Comparison of ENCODE assay signal across 21 cellular contexts in genomic region chr6:158895661-158896060, GRCh38.
DNase-seq lines count a peak whose midpoint lies in the region; ATAC-seq, FAIRE-seq and TF ChIP-seq lines count a peak whose summit lies in the region.
"Had no signal": no experiment of that assay in that cellular context is flagged by ENCODE, and none has a peak within 500 bp of the region (broad histone marks: within the 10 kb centered on the region; RNA-seq: fewer than 3 reads in every experiment).

No MANE protein-coding gene starts in this region.

- dilution Hi-C loops in mammary epithelial cell (cut with HindIII; ENCODE audit: low sequenced_read_pairs) = no loop called here

- peaks cover 7% of the 10 kb centered on the region for H3K27me3 Mint-ChIP-seq in neural progenitor cell (ENCODE audit: insufficient read depth, low read depth)

- H3K27ac Mint-ChIP-seq in neural progenitor cell = peak overlapping the region; percentile 57

- H3K4me1 ChIP-seq in mammary epithelial cell (ENCODE audit: insufficient read depth, low read length) (peaks cover 20% of the 10 kb centered on the region), breast epithelium (no peaks in the 10 kb centered on the region), K562 (replicated peaks in 1 of 2; ENCODE audit: control insufficient read depth in 2 of 2, insufficient read depth in 2 of 2, low read length in 2 of 2) (no peaks in the 10 kb centered on the region), neural progenitor cell (peaks cover 13% of the 10 kb centered on the region)
- H3K4me1 ChIP-seq: SJCRH30 had no signal

- H3K4me3 ChIP-seq in mammary epithelial cell (replicated peaks in 1 of 3; ENCODE audit: insufficient read depth in 1 of 3, low read depth in 2 of 3, low read length in 3 of 3) (no peak overlapping the region), breast epithelium (no peak overlapping the region), K562 (no peak overlapping the region), neural progenitor cell (no peak overlapping the region)
- H3K4me3 ChIP-seq: SJCRH30 had no signal

- H4K20me1 ChIP-seq in mammary epithelial cell (ENCODE audit: insufficient read depth, low read length) (no peaks in the 10 kb centered on the region), K562 (replicated peaks; ENCODE audit: control insufficient read depth, insufficient read depth, low read length) (no peaks in the 10 kb centered on the region), neural progenitor cell (ENCODE audit: low read depth) (no peaks in the 10 kb centered on the region)

- TF ChIP-seq POLR2A in breast epithelium (IDR thresholded peaks at IDR 0.05) = no peak
- TF ChIP-seq POLR2A in K562 (conservative IDR thresholded peaks at IDR 0.05) = no peak

- H3F3A ChIP-seq in neural progenitor cell (ENCODE audit: low read depth) = peaks cover 16% of the 10 kb centered on the region

- peaks cover 22% of the 10 kb centered on the region for H3K4me1 Mint-ChIP-seq in neural progenitor cell
- H3K4me1 Mint-ChIP-seq: CD8-positive, alpha-beta memory T cell had no signal

- POLR2A ChIA-PET in K562 (lab: Yijun Ruan, JAX) (interaction anchor here (0.6 to 0.8 kb wide), 3 partner anchors 9 to 216 kb away, joined by 3 read pairs; no protein-coding TSS in a partner anchor), GM10248 (lab: Yijun Ruan, JAX) (no interaction called here)

- no peak for FAIRE-seq in K562 (lab: Jason Lieb, UNC)
- no peak for FAIRE-seq in GM19239 (lab: Jason Lieb, UNC)
- FAIRE-seq: H54, HTR-8/SVneo had no signal

- H3K27me3 ChIP-seq in mammary epithelial cell (ENCODE audit: insufficient read depth, low read length) = no peaks in the 10 kb centered on the region
- no peaks in the 10 kb centered on the region for H3K27me3 ChIP-seq in breast epithelium
- no peaks in the 10 kb centered on the region for H3K27me3 ChIP-seq in K562 (ENCODE audit: control insufficient read depth in 2 of 2, insufficient read depth in 2 of 2, low read length in 2 of 2)
- no peaks in the 10 kb centered on the region for H3K27me3 ChIP-seq in neural progenitor cell
- H3K27me3 ChIP-seq: SJCRH30 had no signal

- ATAC-seq in K562 (peak; percentile 32; the same call in 1 of the 3 replicates), GM18502 (IDR thresholded peaks at IDR 0.05; ENCODE audit: poor library complexity, unreplicated experiment) (no peak)

- TF ChIP-seq EP300 in K562 (IDR thresholded peaks at IDR 0.05; ENCODE audit: low read length) = no peak

- H3K36me3 ChIP-seq in mammary epithelial cell (ENCODE audit: insufficient read depth, low read length) = no peaks in the 10 kb centered on the region
- H3K36me3 ChIP-seq in breast epithelium = no peaks in the 10 kb centered on the region
- H3K36me3 ChIP-seq in K562 (ENCODE audit: control insufficient read depth, insufficient read depth, low read length) = no peaks in the 10 kb centered on the region
- no peaks in the 10 kb centered on the region for H3K36me3 ChIP-seq in neural progenitor cell
- H3K36me3 ChIP-seq: SJCRH30 had no signal

- H3K27ac ChIP-seq in mammary epithelial cell (ENCODE audit: insufficient read depth, low read depth, low read length) (no peak overlapping the region), breast epithelium (no peak overlapping the region), K562 (ENCODE audit: extremely low read depth, low read depth, low read length) (no peak overlapping the region), neural progenitor cell (no peak overlapping the region)
- H3K27ac ChIP-seq: C4-2B, SJCRH30 had no signal

- in situ Hi-C loops in mammary epithelial cell (cut with MboI; ENCODE audit: low sequenced_read_pairs in 2 of 2) = no loop called here
- in situ Hi-C loops in K562 (cut with MboI) = no loop called here

- H3K9me1 ChIP-seq in K562 (ENCODE audit: control insufficient read depth, insufficient read depth, low read length) = no peaks in the 10 kb centered on the region

- no peaks in the 10 kb centered on the region for H3K9me3 ChIP-seq in mammary epithelial cell (replicated peaks; ENCODE audit: insufficient read depth, low read length)
- H3K9me3 ChIP-seq in breast epithelium = no peaks in the 10 kb centered on the region
- no peaks in the 10 kb centered on the region for H3K9me3 ChIP-seq in K562 (replicated peaks; ENCODE audit: control insufficient read depth, insufficient read depth, low read depth, low read length)
- no peaks in the 10 kb centered on the region for H3K9me3 ChIP-seq in neural progenitor cell (ENCODE audit: low read depth)
- H3K9me3 ChIP-seq: SJCRH30 had no signal

- H2AFZ ChIP-seq in mammary epithelial cell (ENCODE audit: low read depth, low read length) = peak overlapping the region; percentile 3
- H2AFZ ChIP-seq in K562 (ENCODE audit: low read depth, low read length) = no peak overlapping the region
- H2AFZ ChIP-seq in neural progenitor cell (replicated peaks) = no peak overlapping the region

- CTCF ChIA-PET in mammary epithelial cell (lab: Charles Lee; ENCODE audit: low non-redundant PET) = no interaction called here
- CTCF ChIA-PET in K562 (lab: Yijun Ruan, JAX; ENCODE audit: low intra/inter-chr PET ratio) = no interaction called here
- CTCF ChIA-PET in GM10248 (lab: Yijun Ruan, JAX) = interaction anchor here (1.1 kb wide), 1 partner anchor 16 kb away, joined by 4 read pairs; no protein-coding TSS in a partner anchor

- no peak for TF ChIP-seq RAD21 in K562 (CRISPR knock-in tag; conservative IDR thresholded peaks at IDR 0.05 in 1 of 2, IDR thresholded peaks at IDR 0.05 in 1 of 2)

- intact Hi-C loops in mammary epithelial cell (cut with micrococcal nuclease) = no loop called here
- intact Hi-C loops in breast epithelium (cut with DNase I; ENCODE audit: low total_unique reads) = no loop called here
- intact Hi-C loops in K562 (cut with micrococcal nuclease) = no loop called here

- H3K79me2 ChIP-seq in mammary epithelial cell (ENCODE audit: insufficient read depth, low read length) (no peaks in the 10 kb centered on the region), K562 (ENCODE audit: control insufficient read depth, insufficient read depth, low read length) (no peaks in the 10 kb centered on the region), neural progenitor cell (ENCODE audit: low read depth) (no peaks in the 10 kb centered on the region)

- DNase-seq in mammary epithelial cell = no peak
- no peak for DNase-seq in breast epithelium (ENCODE audit: low spot score in 2 of 2)
- no peak for DNase-seq in K562 (ENCODE audit: extremely low read depth in 1 of 4, low spot score in 3 of 4)
- no peak for DNase-seq in neural progenitor cell (ENCODE audit: low spot score)
- DNase-seq in GM10248 (ENCODE audit: extremely low spot score) = no peak
- no peak for DNase-seq in GM19239 (ENCODE audit: insufficient read length, low spot score)
- DNase-seq: 8988T; CD8-positive, alpha-beta memory T cell; GDM1; IMR-90; NCI-H1105; NCI-H146; NCI-H2029; NCI-H2227 treated with DMSO at 0.1 percent for 48 hours; NCI-H510A; NCI-H748 treated with DMSO at 0.1 percent for 48 hours; SJCRH30 had no signal

- 94% methylated on average over 4 of the region's 5 CpGs for WGBS in mammary epithelial cell (ENCODE audit: low coverage, missing lambda C conversion rate)
- 76% methylated on average over 5 of the region's 5 CpGs for WGBS in K562 (ENCODE audit: insufficient coverage, low coverage, missing lambda C conversion rate)

- no peaks in the 10 kb centered on the region for H3K36me3 Mint-ChIP-seq in neural progenitor cell
- H3K36me3 Mint-ChIP-seq: CD8-positive, alpha-beta memory T cell had no signal

- no TSS peak for BruUV-seq in mammary epithelial cell (replicated peaks; lab: Mats Ljungman, UMichigan)
- no TSS peak for BruUV-seq in K562 (replicated peaks; lab: Mats Ljungman, UMichigan)

- H3K9ac ChIP-seq in mammary epithelial cell (ENCODE audit: insufficient read depth, low read length) (no peak overlapping the region), K562 (ENCODE audit: insufficient read depth in 1 of 2, low read depth in 2 of 2, low read length in 2 of 2) (no peak overlapping the region), neural progenitor cell (no peak overlapping the region)

- no peaks in the 10 kb centered on the region for H3K9me3 Mint-ChIP-seq in neural progenitor cell
- H3K9me3 Mint-ChIP-seq: CD8-positive, alpha-beta memory T cell had no signal

- H3K4me2 ChIP-seq in mammary epithelial cell (ENCODE audit: insufficient read depth, low read depth, low read length) = no peak overlapping the region
- H3K4me2 ChIP-seq in K562 (ENCODE audit: insufficient read depth, low read length) = no peak overlapping the region
- H3K4me2 ChIP-seq in neural progenitor cell = no peak overlapping the region

- TF ChIP-seq CTCF in mammary epithelial cell (conservative IDR thresholded peaks at IDR 0.05 in 1 of 2, IDR thresholded peaks at IDR 0.05 in 1 of 2; ENCODE audit: extremely low read depth in 1 of 2, insufficient read depth in 1 of 2, low read depth in 1 of 2, low read length in 2 of 2) = no peak
- TF ChIP-seq CTCF in breast epithelium (IDR thresholded peaks at IDR 0.05) = no peak
- no peak for TF ChIP-seq CTCF in K562 (IDR thresholded peaks at IDR 0.05 in 2 of 3, conservative IDR thresholded peaks at IDR 0.05 in 1 of 3; ENCODE audit: insufficient read depth in 2 of 3, low read depth in 1 of 3, low read length in 3 of 3)
- no peak for TF ChIP-seq CTCF in neural progenitor cell (IDR thresholded peaks at IDR 0.05)
- TF ChIP-seq CTCF in GM10248 (IDR thresholded peaks at IDR 0.05; ENCODE audit: control extremely low read depth, extremely low read depth, low read depth, missing control alignments) = no peak

- H3K4me3 Mint-ChIP-seq in neural progenitor cell = no peak overlapping the region
- H3K4me3 Mint-ChIP-seq: CD8-positive, alpha-beta memory T cell had no signal

TF ChIP-seq in K562, 482 proteins besides CTCF, POLR2A, EP300 and RAD21:
- no peak for TF ChIP-seq TRIM28 (IDR thresholded peaks at IDR 0.05)
